ENCODE assay signal across 16 cellular contexts in the genomic region with DNA sequence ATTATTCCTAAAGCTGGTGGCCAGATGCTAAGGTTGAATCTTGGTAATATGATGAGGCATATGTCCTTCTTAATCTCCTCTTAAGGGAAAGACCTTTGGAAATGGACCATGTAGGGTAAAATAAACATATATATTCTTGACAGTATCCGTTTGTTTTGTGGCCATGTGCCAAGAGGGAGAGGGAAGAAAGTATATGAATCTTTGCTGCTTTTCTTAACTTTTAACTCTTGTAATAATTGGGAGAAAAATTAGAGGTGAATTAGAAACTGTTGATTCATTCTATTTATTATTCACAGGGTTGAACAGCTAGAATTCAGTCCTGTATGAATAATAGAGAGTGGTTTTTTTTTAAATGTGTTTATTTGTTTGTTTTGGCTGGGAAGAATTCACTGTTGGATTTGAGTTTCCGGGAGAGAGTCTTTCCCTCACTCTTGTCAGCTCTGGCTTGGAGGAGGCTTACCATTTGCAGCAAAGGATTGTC. TPM values are rescaled to one million over a fixed set of nuclear protein-coding genes. Genes with fewer than 3 reads are reported as not detected.
A peak's percentile ranks its signal among the peaks of the same experiment; 100 is the strongest.
DNase-seq lines count a peak whose midpoint lies in the region; ATAC-seq, FAIRE-seq and TF ChIP-seq lines count a peak whose summit lies in the region.
"Had no signal": no experiment of that assay in that cellular context is flagged by ENCODE, and none has a peak within 500 bp of the region (broad histone marks: within the 10 kb centered on the region; RNA-seq: fewer than 3 reads in every experiment).

No MANE protein-coding gene starts in this region.

- DNase-seq in DMS 273 treated with DMSO at 0.1 percent for 48 hours (lab: John Stamatoyannopoulos, UW) (peak; percentile 51), NCI-H2029 treated with DMSO at 0.1 percent for 48 hours (lab: John Stamatoyannopoulos, UW) (peak; percentile 13), bronchial epithelial cell (ENCODE audit: low read depth) (peak; percentile 25), myocyte (ENCODE audit: low read depth) (peak; percentile 22), superior temporal gyrus (ENCODE audit: extremely low spot score) (no peak), left ventricle myocardium inferior (no peak), medulla oblongata (ENCODE audit: extremely low spot score) (no peak)
- DNase-seq: activated CD4-positive, alpha-beta T cell treated with anti-CD3 and anti-CD28 coated beads, Interleukin-2, amount 50 U/mL, for 48 hours; activated effector memory CD4-positive, alpha-beta T cell treated with Interleukin-2 at 50 U/mL for 16 hours; C1 segment of cervical spinal cord; stimulated activated CD4-positive, alpha-beta T cell treated with anti-CD3 and anti-CD28 coated beads, Interleukin-4, amount 100 ng/mL, for 1 hour; stimulated activated naive CD4-positive, alpha-beta T cell had no signal

- H3K4me3 ChIP-seq in bronchial epithelial cell (ENCODE audit: low read depth, low read length) = no peak overlapping the region
- no peak overlapping the region for H3K4me3 ChIP-seq in left ventricle myocardium inferior

- TF ChIP-seq CTCF in bronchial epithelial cell (IDR thresholded peaks at IDR 0.05; ENCODE audit: insufficient read depth, low read length, severe bottlenecking) (no peak), left ventricle myocardium inferior (IDR thresholded peaks at IDR 0.05; ENCODE audit: borderline replicate concordance) (no peak)

- ATAC-seq in GM21528 (IDR thresholded peaks at IDR 0.05; ENCODE audit: low FRiP score, unreplicated experiment) = no peak

- H3K9me3 ChIP-seq in left ventricle myocardium inferior (replicated peaks) = no peaks in the 10 kb centered on the region

- no peak overlapping the region for H3K27ac ChIP-seq in left ventricle myocardium inferior (replicated peaks)
- H3K27ac ChIP-seq: parathyroid adenoma had no signal

- no peaks in the 10 kb centered on the region for H3K27me3 ChIP-seq in bronchial epithelial cell (ENCODE audit: control insufficient read depth, insufficient read depth, low read length)
- no peaks in the 10 kb centered on the region for H3K27me3 ChIP-seq in left ventricle myocardium inferior (ENCODE audit: low read depth)

- H3K4me1 ChIP-seq in left ventricle myocardium inferior = peaks cover 14% of the 10 kb centered on the region
- H3K4me1 ChIP-seq: parathyroid adenoma had no signal

- intact Hi-C loops in left ventricle myocardium inferior (cut with micrococcal nuclease) = no loop called here

- FAIRE-seq in bronchial epithelial cell (lab: Jason Lieb, UNC) = no peak
- FAIRE-seq: colon had no signal

- H3K36me3 ChIP-seq in bronchial epithelial cell (ENCODE audit: control insufficient read depth, insufficient read depth, low read length) (peaks cover 2% of the 10 kb centered on the region), left ventricle myocardium inferior (peaks cover 3% of the 10 kb centered on the region)

RNA-seq across cellular contexts. Expression of a gene that starts 31.6 kb away (rescaled TPM):
- total RNA-seq in bronchial epithelial cell = 47.5 and 54.0 TPM in 2 replicates
- total RNA-seq in myocyte = 35.9 and 36.1 TPM in 2 replicates
- polyA plus RNA-seq in myocyte (2012) = 35.4 TPM
- 24.2 TPM for total RNA-seq in left ventricle myocardium inferior

RNA-seq across cellular contexts. Expression of a gene that starts 43.0 kb away (rescaled TPM):
- total RNA-seq in bronchial epithelial cell (not detected in 2 replicates), myocyte (not detected in 2 replicates), left ventricle myocardium inferior (not detected)
- polyA plus RNA-seq in myocyte (2012) = not detected
- total RNA-seq: liver had no signal
- polyA plus RNA-seq: liver had no signal

Comparison
In these comparisons a context has a peak if more than half of its experiments do, and no peak if none do; other contexts are left out.
1. DNase-seq: peak in DMS 273 treated with DMSO at 0.1 percent for 48 hours (single experiment), NCI-H2029 treated with DMSO at 0.1 percent for 48 hours (single experiment), bronchial epithelial cell (single experiment) and myocyte (single experiment); none in superior temporal gyrus (single experiment), left ventricle myocardium inferior (single experiment) and medulla oblongata (single experiment).